In genomic region chr4:95535180-95535579, GRCh38 we compare ENCODE assay signal across 26 cellular contexts. TPM values are rescaled to one million over a fixed set of nuclear protein-coding genes. Genes with fewer than 3 reads are reported as not detected.
"Had no signal": no experiment of that assay in that cellular context is flagged by ENCODE, and none has a peak within 500 bp of the region (broad histone marks: within the 10 kb centered on the region; RNA-seq: fewer than 3 reads in every experiment).

No MANE protein-coding gene starts in this region.

- ATAC-seq: activated CD8-positive, alpha-beta memory T cell treated with anti-CD3 and anti-CD28 coated beads, Interleukin-2, amount 10 ng/mL, durations not matched to agents 7 days and 5 days; activated T-cell treated with anti-CD3 and anti-CD28 coated beads, Interleukin-2, amount 50 U/mL, for 4 hours; Panc1; Right ventricle myocardium inferior had no signal

- H3K27me3 ChIP-seq: brain microvascular endothelial cell, cardiac muscle cell had no signal

- DNase-seq: activated B cell treated with CpG ODN at 0.5 μM for 24 hours; activated CD4-positive, alpha-beta T cell treated with anti-CD3 and anti-CD28 coated beads for 1 hour; activated CD4-positive, alpha-beta T cell treated with anti-CD3 and anti-CD28 coated beads, Interleukin-2, amount 10 ng/mL, durations not matched to agents 24 days and 14 days; activated CD4-positive, alpha-beta T cell treated with anti-CD3 and anti-CD28 coated beads, Interleukin-2, amount 50 U/mL, for 48 hours; activated CD8-positive, alpha-beta memory T cell treated with anti-CD3 and anti-CD28 coated beads, Interleukin-2, amount 10 ng/mL, durations not matched to agents 7 days and 5 days; activated effector memory CD4-positive, alpha-beta T cell treated with anti-CD3 and anti-CD28 coated beads, Interleukin-2, amount 50 U/mL, for 16 hours; activated naive CD4-positive, alpha-beta T cell treated with anti-CD3 and anti-CD28 coated beads for 36 hours; activated T-cell treated with anti-CD3 and anti-CD28 coated beads, Interleukin-2, amount 50 U/mL, for 4 hours; amygdala; brain microvascular endothelial cell; KG1; NCI-H1092 treated with DMSO at 0.1 percent for 48 hours; NCI-H1417 treated with DMSO at 0.1 percent for 48 hours; NCI-H1694; NCI-H2029; NCI-H2107; NCI-H2171 treated with DMSO at 0.1 percent for 48 hours; NCI-H226; NCI-H526; NCI-H82; NK-92 treated with Interleukin-12 subunit alpha and Interleukin-12 subunit beta, amount 100 ng/mL, for 24 hours; OCI-M1; RPMI8226 had no signal

- H3K36me3 ChIP-seq: brain microvascular endothelial cell, cardiac muscle cell had no signal

- H3K27ac ChIP-seq: brain microvascular endothelial cell, cardiac muscle cell had no signal

- H3K4me3 ChIP-seq: cardiac muscle cell had no signal

RNA-seq across cellular contexts. Expression of gene UNC5C, which starts 13.6 kb away (rescaled TPM):
- total RNA-seq: activated B cell treated with CpG ODN at 0.5 μM for 24 hours; activated CD4-positive, alpha-beta T cell treated with anti-CD3 and anti-CD28 coated beads, Interleukin-2, amount 10 ng/mL, durations not matched to agents 24 days and 14 days; activated CD8-positive, alpha-beta memory T cell treated with anti-CD3 and anti-CD28 coated beads, Interleukin-2, amount 10 ng/mL, durations not matched to agents 7 days and 5 days; activated naive CD4-positive, alpha-beta T cell treated with anti-CD3 and anti-CD28 coated beads for 36 hours had no signal
